In genomic region chr1:198686069-198686728, GRCh38 we compare ENCODE assay signal across 1 cellular context.
TF ChIP-seq lines count a peak whose summit lies in the region.

No MANE protein-coding gene starts in this region.

TF ChIP-seq in K562, 482 proteins besides CTCF, POLR2A, EP300 and RAD21 (continued from another document):
- TF ChIP-seq TSHZ1 (CRISPR knock-in tag; IDR thresholded peaks at IDR 0.05) (no peak), SMC3 (conservative IDR thresholded peaks at IDR 0.05; ENCODE audit: insufficient read depth, low read depth, low read length) (0 out of 2 replicates have a peak, but pooled peaks have one; percentile 8), GABPB2 (CRISPR knock-in tag; conservative IDR thresholded peaks at IDR 0.05) (no peak), ELK1 (CRISPR knock-in tag; IDR thresholded peaks at IDR 0.05) (no peak)
- TF ChIP-seq, protein P1, sequence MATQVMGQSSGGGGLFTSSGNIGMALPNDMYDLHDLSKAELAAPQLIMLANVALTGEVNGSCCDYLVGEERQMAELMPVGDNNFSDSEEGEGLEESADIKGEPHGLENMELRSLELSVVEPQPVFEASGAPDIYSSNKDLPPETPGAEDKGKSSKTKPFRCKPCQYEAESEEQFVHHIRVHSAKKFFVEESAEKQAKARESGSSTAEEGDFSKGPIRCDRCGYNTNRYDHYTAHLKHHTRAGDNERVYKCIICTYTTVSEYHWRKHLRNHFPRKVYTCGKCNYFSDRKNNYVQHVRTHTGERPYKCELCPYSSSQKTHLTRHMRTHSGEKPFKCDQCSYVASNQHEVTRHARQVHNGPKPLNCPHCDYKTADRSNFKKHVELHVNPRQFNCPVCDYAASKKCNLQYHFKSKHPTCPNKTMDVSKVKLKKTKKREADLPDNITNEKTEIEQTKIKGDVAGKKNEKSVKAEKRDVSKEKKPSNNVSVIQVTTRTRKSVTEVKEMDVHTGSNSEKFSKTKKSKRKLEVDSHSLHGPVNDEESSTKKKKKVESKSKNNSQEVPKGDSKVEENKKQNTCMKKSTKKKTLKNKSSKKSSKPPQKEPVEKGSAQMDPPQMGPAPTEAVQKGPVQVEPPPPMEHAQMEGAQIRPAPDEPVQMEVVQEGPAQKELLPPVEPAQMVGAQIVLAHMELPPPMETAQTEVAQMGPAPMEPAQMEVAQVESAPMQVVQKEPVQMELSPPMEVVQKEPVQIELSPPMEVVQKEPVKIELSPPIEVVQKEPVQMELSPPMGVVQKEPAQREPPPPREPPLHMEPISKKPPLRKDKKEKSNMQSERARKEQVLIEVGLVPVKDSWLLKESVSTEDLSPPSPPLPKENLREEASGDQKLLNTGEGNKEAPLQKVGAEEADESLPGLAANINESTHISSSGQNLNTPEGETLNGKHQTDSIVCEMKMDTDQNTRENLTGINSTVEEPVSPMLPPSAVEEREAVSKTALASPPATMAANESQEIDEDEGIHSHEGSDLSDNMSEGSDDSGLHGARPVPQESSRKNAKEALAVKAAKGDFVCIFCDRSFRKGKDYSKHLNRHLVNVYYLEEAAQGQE (CRISPR knock-in tag; IDR thresholded peaks at IDR 0.05; ENCODE audit: low read depth) = no peak
